Comparison of ENCODE assay signal across 2 cellular contexts in the genomic region with DNA sequence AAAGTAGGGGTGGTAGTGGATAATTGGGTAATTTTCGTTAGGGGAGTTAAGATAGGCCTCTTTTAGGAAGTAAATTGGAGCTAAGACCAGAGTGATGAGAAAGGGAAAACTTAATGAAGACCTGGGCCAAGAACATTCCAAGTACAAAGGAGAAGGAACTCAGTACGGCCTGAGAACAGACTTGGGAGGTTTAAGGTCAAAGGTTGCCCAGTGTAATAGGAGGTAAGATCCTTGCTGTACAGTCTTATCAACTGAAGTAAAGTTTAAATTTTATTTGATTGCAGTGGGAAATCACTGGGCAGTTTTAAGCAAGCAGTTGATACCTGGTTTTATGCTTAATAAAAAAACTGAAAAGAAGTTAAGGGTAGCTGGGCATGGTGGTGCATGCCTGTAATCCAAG.
TF ChIP-seq lines count a peak whose summit lies in the region.

No MANE protein-coding gene starts in this region.

TF ChIP-seq in K562, 482 proteins besides CTCF, POLR2A, EP300 and RAD21 (continued from another document):
- TF ChIP-seq, protein P1, sequence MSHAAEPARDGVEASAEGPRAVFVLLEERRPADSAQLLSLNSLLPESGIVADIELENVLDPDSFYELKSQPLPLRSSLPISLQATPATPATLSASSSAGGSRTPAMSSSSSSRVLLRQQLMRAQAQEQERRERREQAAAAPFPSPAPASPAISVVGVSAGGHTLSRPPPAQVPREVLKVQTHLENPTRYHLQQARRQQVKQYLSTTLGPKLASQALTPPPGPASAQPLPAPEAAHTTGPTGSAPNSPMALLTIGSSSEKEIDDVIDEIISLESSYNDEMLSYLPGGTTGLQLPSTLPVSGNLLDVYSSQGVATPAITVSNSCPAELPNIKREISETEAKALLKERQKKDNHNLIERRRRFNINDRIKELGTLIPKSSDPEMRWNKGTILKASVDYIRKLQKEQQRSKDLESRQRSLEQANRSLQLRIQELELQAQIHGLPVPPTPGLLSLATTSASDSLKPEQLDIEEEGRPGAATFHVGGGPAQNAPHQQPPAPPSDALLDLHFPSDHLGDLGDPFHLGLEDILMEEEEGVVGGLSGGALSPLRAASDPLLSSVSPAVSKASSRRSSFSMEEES (CRISPR knock-in tag; IDR thresholded peaks at IDR 0.05) = no peak
- TF ChIP-seq HDAC3 (IDR thresholded peaks at IDR 0.05; ENCODE audit: borderline replicate concordance, partially characterized antibody) = no peak
- TF ChIP-seq ZNF583 (CRISPR knock-in tag; IDR thresholded peaks at IDR 0.05) = no peak
- no peak for TF ChIP-seq KLF13 (tag; IDR thresholded peaks at IDR 0.05; ENCODE audit: borderline replicate concordance, low read depth)
- TF ChIP-seq, protein P2, sequence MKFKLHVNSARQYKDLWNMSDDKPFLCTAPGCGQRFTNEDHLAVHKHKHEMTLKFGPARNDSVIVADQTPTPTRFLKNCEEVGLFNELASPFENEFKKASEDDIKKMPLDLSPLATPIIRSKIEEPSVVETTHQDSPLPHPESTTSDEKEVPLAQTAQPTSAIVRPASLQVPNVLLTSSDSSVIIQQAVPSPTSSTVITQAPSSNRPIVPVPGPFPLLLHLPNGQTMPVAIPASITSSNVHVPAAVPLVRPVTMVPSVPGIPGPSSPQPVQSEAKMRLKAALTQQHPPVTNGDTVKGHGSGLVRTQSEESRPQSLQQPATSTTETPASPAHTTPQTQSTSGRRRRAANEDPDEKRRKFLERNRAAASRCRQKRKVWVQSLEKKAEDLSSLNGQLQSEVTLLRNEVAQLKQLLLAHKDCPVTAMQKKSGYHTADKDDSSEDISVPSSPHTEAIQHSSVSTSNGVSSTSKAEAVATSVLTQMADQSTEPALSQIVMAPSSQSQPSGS (CRISPR knock-in tag; IDR thresholded peaks at IDR 0.05) = no peak
TF ChIP-seq in K562: peak in this region for 2.

TF ChIP-seq in GM23338, 12 proteins besides CTCF, POLR2A, EP300 and RAD21:
- TF ChIP-seq, protein P3, sequence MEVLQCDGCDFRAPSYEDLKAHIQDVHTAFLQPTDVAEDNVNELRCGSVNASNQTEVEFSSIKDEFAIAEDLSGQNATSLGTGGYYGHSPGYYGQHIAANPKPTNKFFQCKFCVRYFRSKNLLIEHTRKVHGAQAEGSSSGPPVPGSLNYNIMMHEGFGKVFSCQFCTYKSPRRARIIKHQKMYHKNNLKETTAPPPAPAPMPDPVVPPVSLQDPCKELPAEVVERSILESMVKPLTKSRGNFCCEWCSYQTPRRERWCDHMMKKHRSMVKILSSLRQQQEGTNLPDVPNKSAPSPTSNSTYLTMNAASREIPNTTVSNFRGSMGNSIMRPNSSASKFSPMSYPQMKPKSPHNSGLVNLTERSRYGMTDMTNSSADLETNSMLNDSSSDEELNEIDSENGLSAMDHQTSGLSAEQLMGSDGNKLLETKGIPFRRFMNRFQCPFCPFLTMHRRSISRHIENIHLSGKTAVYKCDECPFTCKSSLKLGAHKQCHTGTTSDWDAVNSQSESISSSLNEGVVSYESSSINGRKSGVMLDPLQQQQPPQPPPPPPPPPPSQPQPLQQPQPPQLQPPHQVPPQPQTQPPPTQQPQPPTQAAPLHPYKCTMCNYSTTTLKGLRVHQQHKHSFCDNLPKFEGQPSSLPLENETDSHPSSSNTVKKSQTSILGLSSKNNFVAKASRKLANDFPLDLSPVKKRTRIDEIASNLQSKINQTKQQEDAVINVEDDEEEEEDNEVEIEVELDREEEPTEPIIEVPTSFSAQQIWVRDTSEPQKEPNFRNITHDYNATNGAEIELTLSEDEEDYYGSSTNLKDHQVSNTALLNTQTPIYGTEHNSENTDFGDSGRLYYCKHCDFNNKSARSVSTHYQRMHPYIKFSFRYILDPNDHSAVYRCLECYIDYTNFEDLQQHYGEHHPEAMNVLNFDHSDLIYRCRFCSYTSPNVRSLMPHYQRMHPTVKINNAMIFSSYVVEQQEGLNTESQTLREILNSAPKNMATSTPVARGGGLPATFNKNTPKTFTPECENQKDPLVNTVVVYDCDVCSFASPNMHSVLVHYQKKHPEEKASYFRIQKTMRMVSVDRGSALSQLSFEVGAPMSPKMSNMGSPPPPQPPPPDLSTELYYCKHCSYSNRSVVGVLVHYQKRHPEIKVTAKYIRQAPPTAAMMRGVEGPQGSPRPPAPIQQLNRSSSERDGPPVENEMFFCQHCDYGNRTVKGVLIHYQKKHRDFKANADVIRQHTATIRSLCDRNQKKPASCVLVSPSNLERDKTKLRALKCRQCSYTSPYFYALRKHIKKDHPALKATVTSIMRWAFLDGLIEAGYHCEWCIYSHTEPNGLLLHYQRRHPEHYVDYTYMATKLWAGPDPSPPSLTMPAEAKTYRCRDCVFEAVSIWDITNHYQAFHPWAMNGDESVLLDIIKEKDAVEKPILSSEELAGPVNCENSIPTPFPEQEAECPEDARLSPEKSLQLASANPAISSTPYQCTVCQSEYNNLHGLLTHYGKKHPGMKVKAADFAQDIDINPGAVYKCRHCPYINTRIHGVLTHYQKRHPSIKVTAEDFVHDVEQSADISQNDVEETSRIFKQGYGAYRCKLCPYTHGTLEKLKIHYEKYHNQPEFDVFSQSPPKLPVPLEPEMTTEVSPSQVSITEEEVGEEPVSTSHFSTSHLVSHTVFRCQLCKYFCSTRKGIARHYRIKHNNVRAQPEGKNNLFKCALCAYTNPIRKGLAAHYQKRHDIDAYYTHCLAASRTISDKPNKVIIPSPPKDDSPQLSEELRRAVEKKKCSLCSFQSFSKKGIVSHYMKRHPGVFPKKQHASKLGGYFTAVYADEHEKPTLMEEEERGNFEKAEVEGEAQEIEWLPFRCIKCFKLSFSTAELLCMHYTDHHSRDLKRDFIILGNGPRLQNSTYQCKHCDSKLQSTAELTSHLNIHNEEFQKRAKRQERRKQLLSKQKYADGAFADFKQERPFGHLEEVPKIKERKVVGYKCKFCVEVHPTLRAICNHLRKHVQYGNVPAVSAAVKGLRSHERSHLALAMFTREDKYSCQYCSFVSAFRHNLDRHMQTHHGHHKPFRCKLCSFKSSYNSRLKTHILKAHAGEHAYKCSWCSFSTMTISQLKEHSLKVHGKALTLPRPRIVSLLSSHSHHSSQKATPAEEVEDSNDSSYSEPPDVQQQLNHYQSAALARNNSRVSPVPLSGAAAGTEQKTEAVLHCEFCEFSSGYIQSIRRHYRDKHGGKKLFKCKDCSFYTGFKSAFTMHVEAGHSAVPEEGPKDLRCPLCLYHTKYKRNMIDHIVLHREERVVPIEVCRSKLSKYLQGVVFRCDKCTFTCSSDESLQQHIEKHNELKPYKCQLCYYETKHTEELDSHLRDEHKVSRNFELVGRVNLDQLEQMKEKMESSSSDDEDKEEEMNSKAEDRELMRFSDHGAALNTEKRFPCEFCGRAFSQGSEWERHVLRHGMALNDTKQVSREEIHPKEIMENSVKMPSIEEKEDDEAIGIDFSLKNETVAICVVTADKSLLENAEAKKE (CRISPR knock-in tag; IDR thresholded peaks at IDR 0.05) = no peak
- no peak for TF ChIP-seq POLR2AphosphoS5 (IDR thresholded peaks at IDR 0.05; ENCODE audit: low read depth)
- no peak for TF ChIP-seq JUNB (IDR thresholded peaks at IDR 0.05; ENCODE audit: unreplicated experiment)
- no peak for TF ChIP-seq EZH2 (IDR thresholded peaks at IDR 0.05; ENCODE audit: low read depth, unreplicated experiment)
- no peak for TF ChIP-seq NANOG (IDR thresholded peaks at IDR 0.05; ENCODE audit: borderline replicate concordance)
- TF ChIP-seq ZNF331 (CRISPR knock-in tag; IDR thresholded peaks at IDR 0.05; ENCODE audit: low read depth) = no peak
